In genomic region chrX:13151806-13152510, GRCh38 we compare ENCODE assay signal across 8 cellular contexts.
DNase-seq lines count a peak whose midpoint lies in the region; ATAC-seq, FAIRE-seq and TF ChIP-seq lines count a peak whose summit lies in the region.
"Had no signal": no experiment of that assay in that cellular context is flagged by ENCODE, and none has a peak within 500 bp of the region (broad histone marks: within the 10 kb centered on the region; RNA-seq: fewer than 3 reads in every experiment).

No MANE protein-coding gene starts in this region.

- no peak for TF ChIP-seq CTCF in fibroblast of lung (conservative IDR thresholded peaks at IDR 0.05 in 1 of 2, IDR thresholded peaks at IDR 0.05 in 1 of 2; ENCODE audit: low read depth in 1 of 2, low read length in 2 of 2)

- TF ChIP-seq POLR2A in GM12892 (IDR thresholded peaks at IDR 0.05; ENCODE audit: low read depth, low read length): no peak

- peaks cover 10% of the 10 kb centered on the region for H3K36me3 Mint-ChIP-seq in activated CD4-positive, alpha-beta T cell treated with anti-CD3 and anti-CD28 coated beads, Interleukin-2, amount 10 ng/mL, durations not matched to agents 24 days and 14 days (ENCODE audit: low read depth)

- H3K9me3 Mint-ChIP-seq in activated CD4-positive, alpha-beta T cell treated with anti-CD3 and anti-CD28 coated beads, Interleukin-2, amount 10 ng/mL, durations not matched to agents 24 days and 14 days: peaks cover 6% of the 10 kb centered on the region

- H3K9me3 ChIP-seq in fibroblast of lung (ENCODE audit: control insufficient read depth, insufficient read depth, low read depth, low read length) (no peaks in the 10 kb centered on the region), skeletal muscle satellite cell (replicated peaks; ENCODE audit: low read length) (peaks cover 6% of the 10 kb centered on the region)

- no peaks in the 10 kb centered on the region for H4K20me1 ChIP-seq in fibroblast of lung (ENCODE audit: control insufficient read depth, extremely low read depth, insufficient read depth, low read length)

- H3K27me3 ChIP-seq in fibroblast of lung (ENCODE audit: control insufficient read depth, insufficient read depth, low read length) (no peaks in the 10 kb centered on the region), skeletal muscle satellite cell (ENCODE audit: control insufficient read depth, insufficient read depth, low read length) (no peaks in the 10 kb centered on the region)
- H3K27me3 ChIP-seq: cardiac muscle cell had no signal

- peaks cover 11% of the 10 kb centered on the region for H3K4me1 Mint-ChIP-seq in activated CD4-positive, alpha-beta T cell treated with anti-CD3 and anti-CD28 coated beads, Interleukin-2, amount 10 ng/mL, durations not matched to agents 24 days and 14 days

- H3K9ac ChIP-seq in fibroblast of lung (ENCODE audit: insufficient read depth, low read length) (no peak overlapping the region), skeletal muscle satellite cell (ENCODE audit: low read depth, low read length) (peak overlapping the region; percentile 44)

- no peak for FAIRE-seq in GM12892 (lab: Jason Lieb, UNC)

- H3K4me1 ChIP-seq in fibroblast of lung (ENCODE audit: control insufficient read depth, extremely low read depth, insufficient read depth, low read length) (no peaks in the 10 kb centered on the region), skeletal muscle satellite cell (ENCODE audit: control insufficient read depth, insufficient read depth, low read length) (no peaks in the 10 kb centered on the region)

- ATAC-seq in HG03108 (IDR thresholded peaks at IDR 0.05; ENCODE audit: unreplicated experiment): no peak

- no peak overlapping the region for H3K4me2 ChIP-seq in fibroblast of lung (ENCODE audit: extremely low read depth, insufficient read depth, low read length)
- no peak overlapping the region for H3K4me2 ChIP-seq in skeletal muscle satellite cell (ENCODE audit: low read length)

- H3K36me3 ChIP-seq in fibroblast of lung (ENCODE audit: control insufficient read depth, insufficient read depth, low read length): no peaks in the 10 kb centered on the region
- no peaks in the 10 kb centered on the region for H3K36me3 ChIP-seq in skeletal muscle satellite cell (ENCODE audit: insufficient read depth, low read length)
- H3K36me3 ChIP-seq: cardiac muscle cell had no signal

- no peak overlapping the region for H3K4me3 ChIP-seq in fibroblast of lung (replicated peaks in 1 of 4; ENCODE audit: control extremely low read depth in 1 of 4, insufficient read depth in 1 of 4, low read depth in 3 of 4, low read length in 4 of 4)
- no peak overlapping the region for H3K4me3 ChIP-seq in skeletal muscle satellite cell (ENCODE audit: low read length)
- H3K4me3 ChIP-seq: cardiac muscle cell had no signal

- no peak overlapping the region for H2AFZ ChIP-seq in fibroblast of lung (ENCODE audit: low read length)

- no peaks in the 10 kb centered on the region for H3K79me2 ChIP-seq in fibroblast of lung (ENCODE audit: control insufficient read depth, insufficient read depth, low read length)

- intact Hi-C loops in activated CD4-positive, alpha-beta T cell treated with anti-CD3 and anti-CD28 coated beads, Interleukin-2, amount 10 ng/mL, durations not matched to agents 24 days and 14 days (cut with micrococcal nuclease): loop anchor here (1.0 to 10.0 kb wide), 2 partner anchors 15 to 73 kb away; no protein-coding TSS in a partner anchor

- peak overlapping the region; percentile 50 for H3K4me3 Mint-ChIP-seq in activated CD4-positive, alpha-beta T cell treated with anti-CD3 and anti-CD28 coated beads, Interleukin-2, amount 10 ng/mL, durations not matched to agents 24 days and 14 days

- H3K27me3 Mint-ChIP-seq in activated CD4-positive, alpha-beta T cell treated with anti-CD3 and anti-CD28 coated beads, Interleukin-2, amount 10 ng/mL, durations not matched to agents 24 days and 14 days: no peaks in the 10 kb centered on the region

- peak overlapping the region; percentile 66 for H3K27ac ChIP-seq in fibroblast of lung (ENCODE audit: insufficient read depth, low read length)
- H3K27ac ChIP-seq: cardiac muscle cell had no signal

- peak overlapping the region; percentile 82 for H3K27ac Mint-ChIP-seq in activated CD4-positive, alpha-beta T cell treated with anti-CD3 and anti-CD28 coated beads, Interleukin-2, amount 10 ng/mL, durations not matched to agents 24 days and 14 days

- DNase-seq in HT-29 (ENCODE audit: low spot score) (peak; percentile 26), fibroblast of lung (ENCODE audit: low read depth in 2 of 2) (peak in 1 of 2 donors; percentile 76), GM12892 (ENCODE audit: insufficient read length) (no peak), ureter (ENCODE audit: low spot score) (no peak)
- peak; percentile 85 for DNase-seq in activated CD4-positive, alpha-beta T cell treated with anti-CD3 and anti-CD28 coated beads, Interleukin-2, amount 10 ng/mL, durations not matched to agents 24 days and 14 days

Comparison
In these comparisons a context has a peak if more than half of its experiments do, and no peak if none do; other contexts are left out.
1. DNase-seq: peak in HT-29 (single experiment) and activated CD4-positive, alpha-beta T cell treated with anti-CD3 and anti-CD28 coated beads, Interleukin-2, amount 10 ng/mL, durations not matched to agents 24 days and 14 days (single experiment); none in GM12892 (single experiment) and ureter (single experiment).